In genomic region chr10:6894405-6894804, GRCh38 we compare ENCODE assay signal across 32 cellular contexts.
"Had no signal": no experiment of that assay in that cellular context is flagged by ENCODE, and none has a peak within 500 bp of the region (broad histone marks: within the 10 kb centered on the region; RNA-seq: fewer than 3 reads in every experiment).

No MANE protein-coding gene starts in this region.

- DNase-seq: activated CD4-positive, alpha-beta memory T cell treated with anti-CD3 and anti-CD28 coated beads for 36 hours; activated CD4-positive, alpha-beta T cell treated with anti-CD3 and anti-CD28 coated beads, Interleukin-2, amount 10 ng/mL, durations not matched to agents 24 days and 14 days; activated CD8-positive, alpha-beta memory T cell treated with anti-CD3 and anti-CD28 coated beads, Interleukin-2, amount 50 U/mL, for 4 hours; activated effector memory CD4-positive, alpha-beta T cell treated with anti-CD3 and anti-CD28 coated beads, Interleukin-2, amount 50 U/mL, for 16 hours; activated naive CD4-positive, alpha-beta T cell treated with anti-CD3 and anti-CD28 coated beads for 36 hours; activated naive CD8-positive, alpha-beta T cell treated with anti-CD3 and anti-CD28 coated beads for 36 hours; activated T-cell treated with anti-CD3 and anti-CD28 coated beads, Interleukin-2, amount 50 U/mL, for 1 hour; adrenal gland; aorta; caudate nucleus; esophagus squamous epithelium; immature natural killer cell; naive thymus-derived CD8-positive, alpha-beta T cell; nucleus accumbens; pancreas; retina; stimulated activated CD4-positive, alpha-beta T cell treated with anti-CD3 and anti-CD28 coated beads, Interleukin-12 subunit alpha, Interleukin-12 subunit beta, amount 100 ng/mL, for 4 hours; stimulated activated CD4-positive, alpha-beta T cell treated with anti-CD3 and anti-CD28 coated beads, Interleukin-4, amount 100 ng/mL, for 4 hours; stimulated activated CD8-positive, alpha-beta memory T cell treated with anti-CD3 and anti-CD28 coated beads, Interleukin-4, amount 100 ng/mL, for 48 hours; stomach; T-helper 17 cell; T1000; thyroid gland; upper lobe of right lung; WERI-Rb-1 had no signal

- H3K4me3 ChIP-seq: adrenal gland, esophagus squamous epithelium, gastroesophageal sphincter, hepatocyte, pancreas, prostate gland, skin epidermis, stomach, thyroid gland, upper lobe of right lung had no signal

- H3K27ac ChIP-seq: adrenal gland, esophagus squamous epithelium, gastroesophageal sphincter, hepatocyte, pancreas, prostate gland, skin epidermis, stomach, thyroid gland, upper lobe of right lung, WERI-Rb-1 had no signal

- ATAC-seq: activated CD4-positive, CD25-positive, alpha-beta regulatory T cell treated with anti-CD3 and anti-CD28 coated beads, Interleukin-2, amount 50 U/mL, for 24 hours; gastroesophageal sphincter; naive thymus-derived CD8-positive, alpha-beta T cell; pancreas; sciatic nerve; stimulated activated memory B cell treated with anti-CD40 and anti-IgM and Interleukin-4, amounts not matched to agents 10 μg/mL and 1 μg/mL and 100 μg/mL, for 72 hours; T-helper 17 cell; upper lobe of right lung had no signal

- H3K27me3 ChIP-seq: adrenal gland, esophagus squamous epithelium, gastroesophageal sphincter, hepatocyte, pancreas, stomach, thyroid gland, upper lobe of right lung had no signal

- H3K36me3 ChIP-seq: adrenal gland, esophagus squamous epithelium, gastroesophageal sphincter, pancreas, prostate gland, stomach, thyroid gland, upper lobe of right lung, WERI-Rb-1 had no signal

- H3K9me3 ChIP-seq: adrenal gland, esophagus squamous epithelium, gastroesophageal sphincter, pancreas, prostate gland, stomach, thyroid gland, upper lobe of right lung had no signal

- H3K4me1 ChIP-seq: adrenal gland, esophagus squamous epithelium, gastroesophageal sphincter, prostate gland, stomach, thyroid gland, upper lobe of right lung had no signal
